12 cellular contexts compared by ENCODE assay signal in genomic region chr7:44377681-44378421, GRCh38. TPM values are rescaled to one million over a fixed set of nuclear protein-coding genes. Genes with fewer than 3 reads are reported as not detected.
DNase-seq lines count a peak whose midpoint lies in the region; ATAC-seq and TF ChIP-seq lines count a peak whose summit lies in the region.
"Had no signal": no experiment of that assay in that cellular context is flagged by ENCODE, and none has a peak within 500 bp of the region (broad histone marks: within the 10 kb centered on the region; RNA-seq: fewer than 3 reads in every experiment).

No MANE protein-coding gene starts in this region.

- DNase-seq in esophagus muscularis mucosa (ENCODE audit: extremely low spot score) (peak; percentile 86), hypothalamus (lab: John Stamatoyannopoulos, UW) (no peak), T-helper 1 cell (no peak), upper lobe of left lung (no peak)
- no peak for DNase-seq in activated CD8-positive, alpha-beta T cell treated with anti-CD3 and anti-CD28 coated beads, Interleukin-2, amount 10 ng/mL, durations not matched to agents 7 days and 5 days
- DNase-seq: activated CD8-positive, alpha-beta memory T cell treated with anti-CD3 and anti-CD28 coated beads, Interleukin-2, amount 50 U/mL, for 48 hours; NCI-H2171 had no signal

- no peaks in the 10 kb centered on the region for H3K4me1 ChIP-seq in esophagus muscularis mucosa
- peaks cover 0 to 15% (median 4%) of the 10 kb centered on the region in 4 donors for H3K4me1 ChIP-seq in upper lobe of left lung

- no peak overlapping the region for H3K4me3 Mint-ChIP-seq in activated CD8-positive, alpha-beta T cell treated with anti-CD3 and anti-CD28 coated beads, Interleukin-2, amount 10 ng/mL, durations not matched to agents 7 days and 5 days
- H3K4me3 Mint-ChIP-seq: stimulated activated naive CD8-positive, alpha-beta T cell treated with anti-CD3 and anti-CD28 coated beads, Interleukin-15, Interleukin-2, amounts not matched to agents 100 ng/mL and 50 ng/mL, for 24 hours had no signal

- no peak for TF ChIP-seq POLR2A in esophagus muscularis mucosa (IDR thresholded peaks at IDR 0.05; ENCODE audit: low read depth)
- TF ChIP-seq POLR2A in upper lobe of left lung (IDR thresholded peaks at IDR 0.05): no peak

- peaks cover 3% of the 10 kb centered on the region for H3K4me1 Mint-ChIP-seq in activated CD8-positive, alpha-beta T cell treated with anti-CD3 and anti-CD28 coated beads, Interleukin-2, amount 10 ng/mL, durations not matched to agents 7 days and 5 days (ENCODE audit: low read depth)

- H3K9me3 ChIP-seq in esophagus muscularis mucosa (no peaks in the 10 kb centered on the region), upper lobe of left lung (no peaks in the 10 kb centered on the region)
- H3K9me3 ChIP-seq: neutrophil had no signal

- POLR2A ChIA-PET in activated CD8-positive, alpha-beta T cell treated with anti-CD3 and anti-CD28 coated beads, Interleukin-2, amount 10 ng/mL, durations not matched to agents 7 days and 5 days (lab: Charles Lee): interaction anchor here (1.2 kb wide), 1 partner anchor 84 kb away, joined by 4 read pairs; no protein-coding TSS in a partner anchor

- H3K27ac Mint-ChIP-seq in activated CD8-positive, alpha-beta T cell treated with anti-CD3 and anti-CD28 coated beads, Interleukin-2, amount 10 ng/mL, durations not matched to agents 7 days and 5 days: no peak overlapping the region
- H3K27ac Mint-ChIP-seq: stimulated activated naive CD8-positive, alpha-beta T cell treated with anti-CD3 and anti-CD28 coated beads, Interleukin-15, Interleukin-2, amounts not matched to agents 100 ng/mL and 50 ng/mL, for 24 hours had no signal

- CTCF ChIA-PET in activated CD8-positive, alpha-beta T cell treated with anti-CD3 and anti-CD28 coated beads, Interleukin-2, amount 10 ng/mL, durations not matched to agents 7 days and 5 days (lab: Charles Lee): no interaction called here

- H3K4me3 ChIP-seq in esophagus muscularis mucosa (no peak overlapping the region), upper lobe of left lung (no peak overlapping the region)

- TF ChIP-seq CTCF in esophagus muscularis mucosa (IDR thresholded peaks at IDR 0.05) (no peak), upper lobe of left lung (IDR thresholded peaks at IDR 0.05) (no peak)

- WGBS in esophagus muscularis mucosa: 80% methylated on average over 1 of the region's 5 CpGs
- 76 to 78% methylated on average over 4 to 5 of the region's 5 CpGs for WGBS in upper lobe of left lung, 2 donors

- H3K27me3 ChIP-seq in esophagus muscularis mucosa: peaks cover 0 to 23% (median 0%) of the 10 kb centered on the region in 4 donors
- no peaks in the 10 kb centered on the region for H3K27me3 ChIP-seq in upper lobe of left lung

- H3K27me3 Mint-ChIP-seq in activated CD8-positive, alpha-beta T cell treated with anti-CD3 and anti-CD28 coated beads, Interleukin-2, amount 10 ng/mL, durations not matched to agents 7 days and 5 days (ENCODE audit: low read depth): peaks cover 5% of the 10 kb centered on the region
- H3K27me3 Mint-ChIP-seq: stimulated activated naive CD8-positive, alpha-beta T cell treated with anti-CD3 and anti-CD28 coated beads, Interleukin-15, Interleukin-2, amounts not matched to agents 100 ng/mL and 50 ng/mL, for 24 hours had no signal

- no peak for TF ChIP-seq EP300 in esophagus muscularis mucosa (IDR thresholded peaks at IDR 0.05)
- no peak for TF ChIP-seq EP300 in upper lobe of left lung (IDR thresholded peaks at IDR 0.05)

- ATAC-seq in GM18499 (IDR thresholded peaks at IDR 0.05; ENCODE audit: insufficient read depth, unreplicated experiment) (peak; percentile 58), GM21390 (IDR thresholded peaks at IDR 0.05; ENCODE audit: unreplicated experiment) (peak; percentile 87), HG03432 (IDR thresholded peaks at IDR 0.05; ENCODE audit: unreplicated experiment) (peak; percentile 73), upper lobe of left lung (ENCODE audit: low FRiP score in 2 of 2) (no peak)
- no peak for ATAC-seq in activated CD8-positive, alpha-beta T cell treated with anti-CD3 and anti-CD28 coated beads, Interleukin-2, amount 10 ng/mL, durations not matched to agents 7 days and 5 days

- intact Hi-C loops in esophagus muscularis mucosa (cut with DNase I): no loop called here

- H3K36me3 Mint-ChIP-seq in activated CD8-positive, alpha-beta T cell treated with anti-CD3 and anti-CD28 coated beads, Interleukin-2, amount 10 ng/mL, durations not matched to agents 7 days and 5 days (ENCODE audit: low read depth): no peaks in the 10 kb centered on the region

- H3K36me3 ChIP-seq in esophagus muscularis mucosa: peaks cover 0 to 24% (median 10%) of the 10 kb centered on the region in 4 donors
- H3K36me3 ChIP-seq in upper lobe of left lung: peaks cover 0 to 20% (median 7%) of the 10 kb centered on the region in 4 donors

- H3K9me3 Mint-ChIP-seq in activated CD8-positive, alpha-beta T cell treated with anti-CD3 and anti-CD28 coated beads, Interleukin-2, amount 10 ng/mL, durations not matched to agents 7 days and 5 days (ENCODE audit: insufficient read depth): no peaks in the 10 kb centered on the region
- H3K9me3 Mint-ChIP-seq: stimulated activated naive CD8-positive, alpha-beta T cell treated with anti-CD3 and anti-CD28 coated beads, Interleukin-15, Interleukin-2, amounts not matched to agents 100 ng/mL and 50 ng/mL, for 24 hours had no signal

- H3K27ac ChIP-seq in esophagus muscularis mucosa (replicated peaks in 1 of 4) (no peak overlapping the region), upper lobe of left lung (no peak overlapping the region)
- H3K27ac ChIP-seq: neutrophil had no signal

RNA-seq across cellular contexts. Expression of gene CAMK2B, which starts 52.5 kb away (rescaled TPM):
- total RNA-seq in esophagus muscularis mucosa (1 to 10 TPM in 3 of 4 donors, under 1 TPM in 1; 0.50 to 2.0 (median 1.2) TPM), upper lobe of left lung (1 to 10 TPM in 1 of 6 donors, under 1 TPM in 2, not detected in 3; 0.09 to 1.8 (median 0.27) TPM)
- not detected for total RNA-seq in activated CD8-positive, alpha-beta T cell treated with anti-CD3 and anti-CD28 coated beads, Interleukin-2, amount 10 ng/mL, durations not matched to agents 7 days and 5 days

Comparison
In these comparisons a context has a peak if more than half of its experiments do, and no peak if none do; other contexts are left out.
1. ATAC-seq: peak in GM18499 (single experiment), GM21390 (single experiment) and HG03432 (single experiment); none in activated CD8-positive, alpha-beta T cell treated with anti-CD3 and anti-CD28 coated beads, Interleukin-2, amount 10 ng/mL, durations not matched to agents 7 days and 5 days (single experiment) and upper lobe of left lung (0 of 2).